Comparison of ENCODE assay signal across 7 cellular contexts in genomic region chr2:157996799-157997198, GRCh38.
"Had no signal": no experiment of that assay in that cellular context is flagged by ENCODE, and none has a peak within 500 bp of the region (broad histone marks: within the 10 kb centered on the region; RNA-seq: fewer than 3 reads in every experiment).

No MANE protein-coding gene starts in this region.

- DNase-seq: IMR-90, KBM-7, KG1 had no signal

- H3K4me2 ChIP-seq: KMS-11 had no signal

- ATAC-seq: HepG2 had no signal

- H3K9ac ChIP-seq: KMS-11 had no signal

- H3K27ac ChIP-seq: HL-60, KMS-11 had no signal

- FAIRE-seq: HepG2, HTR-8/SVneo had no signal
